In genomic region chr9:100352201-100352726, GRCh38 we compare ENCODE assay signal across 8 cellular contexts. TPM values are rescaled to one million over a fixed set of nuclear protein-coding genes. Genes with fewer than 3 reads are reported as not detected.
DNase-seq lines count a peak whose midpoint lies in the region; ATAC-seq and TF ChIP-seq lines count a peak whose summit lies in the region.

No MANE protein-coding gene starts in this region.

- dilution Hi-C loops in IMR-90 (cut with HindIII; ENCODE audit: low sequenced_read_pairs, unreplicated experiment) = no loop called here

- H3K9ac ChIP-seq in IMR-90 (ENCODE audit: low read depth, low read length) = peak overlapping the region; percentile 92
- H3K9ac ChIP-seq in mucosa of stomach (ENCODE audit: low read length) = peak overlapping the region; percentile 88

- H2AK9ac ChIP-seq in IMR-90 (replicated peaks; ENCODE audit: low read depth, low read length, poor library complexity) = peak overlapping the region; percentile 93

- H3K9me1 ChIP-seq in IMR-90 (ENCODE audit: insufficient read depth, low read length) = peaks cover 9% of the 10 kb centered on the region

- peak overlapping the region; percentile 10 for H2AK5ac ChIP-seq in IMR-90 (ENCODE audit: low read depth, low read length)

- H3K23ac ChIP-seq in IMR-90 (ENCODE audit: low read depth, low read length) = peak overlapping the region; percentile 69

- CTCF ChIA-PET in IMR-90 (lab: Yijun Ruan, JAX) = no interaction called here
- CTCF ChIA-PET in activated CD8-positive, alpha-beta T cell treated with anti-CD3 and anti-CD28 coated beads for 36 hours (lab: Charles Lee) = interaction anchor here (1.2 to 3.4 kb wide), 5 partner anchors 10 to 247 kb away, joined by 3 to 13 read pairs (median 6); partner anchors contain the start of gene MSANTD3

- H2AFZ ChIP-seq in IMR-90 (replicated peaks; ENCODE audit: low read length, poor library complexity) = peak overlapping the region; percentile 96

- H3K36me3 Mint-ChIP-seq in activated CD8-positive, alpha-beta T cell treated with anti-CD3 and anti-CD28 coated beads for 36 hours (ENCODE audit: low read depth) = peaks cover 28% of the 10 kb centered on the region

- H4K20me1 ChIP-seq in IMR-90 (ENCODE audit: insufficient read depth, low read length) = peaks cover 24% of the 10 kb centered on the region

- H3K36me3 ChIP-seq in IMR-90 (ENCODE audit: control insufficient read depth, insufficient read depth, low read length) (no peaks in the 10 kb centered on the region), mucosa of stomach (ENCODE audit: control insufficient read depth, insufficient read depth, low read length) (no peaks in the 10 kb centered on the region), stomach (peaks cover 0 to under 1% (median 0%) of the 10 kb centered on the region in 4 donors)

- no peak for TF ChIP-seq EP300 in stomach (IDR thresholded peaks at IDR 0.05)

- H3K14ac ChIP-seq in IMR-90 (replicated peaks; ENCODE audit: low read depth, low read length) = peak overlapping the region; percentile 6

- ATAC-seq in GM21717 (IDR thresholded peaks at IDR 0.05; ENCODE audit: unreplicated experiment) = peak; percentile 42
- ATAC-seq in IMR-90 (ENCODE audit: low read depth) = peak; percentile 50
- peak; percentile 54 for ATAC-seq in activated CD8-positive, alpha-beta T cell treated with anti-CD3 and anti-CD28 coated beads for 36 hours

- H3K4ac ChIP-seq in IMR-90 (ENCODE audit: low read depth, low read length) = peak overlapping the region; percentile 32

- no TSS peak for BruUV-seq in IMR-90 (replicated peaks; lab: Mats Ljungman, UMichigan)

- TF ChIP-seq RAD21 in IMR-90 (IDR thresholded peaks at IDR 0.05; ENCODE audit: low read length) = no peak

- peak overlapping the region; percentile 1; the same call in 1 of the 2 replicates for H4K91ac ChIP-seq in IMR-90 (ENCODE audit: insufficient read depth, low read depth, low read length)

- intact Hi-C loops in IMR-90 (cut with micrococcal nuclease) (loop anchor here (1.0 kb wide), 2 partner anchors 28 to 74 kb away; no protein-coding TSS in a partner anchor), stomach (cut with DNase I; ENCODE audit: low total_unique reads) (no loop called here)
- intact Hi-C loops in activated CD8-positive, alpha-beta T cell treated with anti-CD3 and anti-CD28 coated beads for 36 hours (cut with micrococcal nuclease) = loop anchor here (10.0 kb wide), 1 partner anchor 243 kb away; no protein-coding TSS in a partner anchor

- H2BK15ac ChIP-seq in IMR-90 (ENCODE audit: low read depth, low read length) = no peak overlapping the region

- H3K27me3 ChIP-seq in IMR-90 (ENCODE audit: control insufficient read depth, insufficient read depth, low read length) (no peaks in the 10 kb centered on the region), mucosa of stomach (ENCODE audit: control insufficient read depth, insufficient read depth, low read length) (no peaks in the 10 kb centered on the region), stomach (no peaks in the 10 kb centered on the region)

- TF ChIP-seq POLR2A in IMR-90 (IDR thresholded peaks at IDR 0.05; ENCODE audit: low read depth, low read length) (no peak), stomach (IDR thresholded peaks at IDR 0.05) (no peak)

- no peak overlapping the region for H2BK20ac ChIP-seq in IMR-90 (ENCODE audit: low read depth, low read length)

- peak overlapping the region; percentile 87 for H3K4me2 ChIP-seq in IMR-90 (ENCODE audit: low read depth, low read length)

- H3K4me1 Mint-ChIP-seq in activated CD8-positive, alpha-beta T cell treated with anti-CD3 and anti-CD28 coated beads for 36 hours (ENCODE audit: low read depth) = peaks cover 51% of the 10 kb centered on the region

- peaks cover 8 to 49% of the 10 kb centered on the region in 2 experiments; a peak in 3 of 4 replicates for H3K79me1 ChIP-seq in IMR-90 (ENCODE audit: low read depth in 1 of 2, low read length in 2 of 2)

- 0% methylated on average over 7 of the region's 43 CpGs; no CpG with 5 or more reads in 1 of the 2 experiments for WGBS in IMR-90 (ENCODE audit: extremely low coverage in 2 of 2, insufficient read length in 1 of 2), 2 experiments
- 0 to 1% (median 0%) methylated on average over 11 to 43 of the region's 43 CpGs for WGBS in stomach, 5 donors

- in situ Hi-C loops in G401 (cut with HindIII; ENCODE audit: low sequenced_read_pairs) (no loop called here), IMR-90 (cut with MboI; ENCODE audit: low sequenced_read_pairs) (loop anchor here (5.0 kb wide), 1 partner anchor 80 kb away; no protein-coding TSS in a partner anchor)

- H3K27ac Mint-ChIP-seq in activated CD8-positive, alpha-beta T cell treated with anti-CD3 and anti-CD28 coated beads for 36 hours = peak overlapping the region; percentile 81

- H3K27me3 Mint-ChIP-seq in activated CD8-positive, alpha-beta T cell treated with anti-CD3 and anti-CD28 coated beads for 36 hours = no peaks in the 10 kb centered on the region

- peak overlapping the region; percentile 2; the same call in 1 of the 2 replicates for H2BK120ac ChIP-seq in IMR-90 (ENCODE audit: low read depth, low read length)

- H3K4me1 ChIP-seq in IMR-90 (ENCODE audit: control insufficient read depth, insufficient read depth, low read length) (no peaks in the 10 kb centered on the region; the same call in 1 of the 2 replicates), mucosa of stomach (ENCODE audit: control insufficient read depth, insufficient read depth, low read length) (no peaks in the 10 kb centered on the region), stomach (peaks cover 13 to 39% (median 23%) of the 10 kb centered on the region in 4 donors)

- DNase-seq in G401 (ENCODE audit: low spot score) = peak; percentile 50
- peak; percentile 10 for DNase-seq in IMR-90
- DNase-seq in activated CD8-positive, alpha-beta T cell treated with anti-CD3 and anti-CD28 coated beads for 36 hours = peak; percentile 51
- no peak for DNase-seq in epithelial cell of prostate (ENCODE audit: low read depth, low spot score)
- peak; percentile 25 for DNase-seq in stomach
- no peak for DNase-seq in NCI-H2029 (lab: John Stamatoyannopoulos, UW)

- H4K8ac ChIP-seq in IMR-90 (ENCODE audit: low read depth in 2 of 2, low read length in 2 of 2) = peak overlapping the region; percentile 11 to 91; a peak in 2 of 4 replicates

- H2BK5ac ChIP-seq in IMR-90 (ENCODE audit: low read depth, low read length, poor library complexity, severe bottlenecking) = peak overlapping the region; percentile 42

- H3K4me3 ChIP-seq in IMR-90 (ENCODE audit: insufficient read depth, low read depth, low read length) (peak overlapping the region; percentile 96), mucosa of stomach (ENCODE audit: low read length) (peak overlapping the region; percentile 66), stomach (peak overlapping the region; percentile 79 to 100 (median 92))

- peak overlapping the region; percentile 57; the same call in 1 of the 2 replicates for H3K56ac ChIP-seq in IMR-90 (ENCODE audit: extremely low read depth, insufficient read depth, low read length)

- H3K27ac ChIP-seq in IMR-90 (ENCODE audit: insufficient read depth, low read length) (peak overlapping the region; percentile 76), epithelial cell of prostate (peak overlapping the region; percentile 67), stomach (peak overlapping the region; percentile 53 to 92 (median 85))

- TF ChIP-seq CTCF in IMR-90 (conservative IDR thresholded peaks at IDR 0.05; ENCODE audit: low read depth, low read length) = no peak
- no peak for TF ChIP-seq CTCF in activated CD8-positive, alpha-beta T cell treated with anti-CD3 and anti-CD28 coated beads for 36 hours (IDR thresholded peaks at IDR 0.05)
- TF ChIP-seq CTCF in stomach (IDR thresholded peaks at IDR 0.05) = no peak

- POLR2A ChIA-PET in IMR-90 (lab: Charles Lee; ENCODE audit: unreplicated experiment) = interaction anchor here (0.5 to 0.6 kb wide), 3 partner anchors 60 to 89 kb away, joined by 3 to 6 read pairs (median 3); no protein-coding TSS in a partner anchor
- POLR2A ChIA-PET in activated CD8-positive, alpha-beta T cell treated with anti-CD3 and anti-CD28 coated beads for 36 hours (lab: Charles Lee) = interaction anchor here (1.0 to 2.2 kb wide), 7 partner anchors 8 to 90 kb away, joined by 3 to 7 read pairs (median 3); no protein-coding TSS in a partner anchor

- peak overlapping the region; percentile 89 for H3K4me3 Mint-ChIP-seq in activated CD8-positive, alpha-beta T cell treated with anti-CD3 and anti-CD28 coated beads for 36 hours

- H3K9me3 Mint-ChIP-seq in activated CD8-positive, alpha-beta T cell treated with anti-CD3 and anti-CD28 coated beads for 36 hours = peaks cover 10% of the 10 kb centered on the region

- H3K18ac ChIP-seq in IMR-90 (ENCODE audit: low read depth, low read length) = peak overlapping the region; percentile 33; the same call in 1 of the 2 replicates

- H3K9me3 ChIP-seq in IMR-90 (ENCODE audit: control insufficient read depth, insufficient read depth, low read length) = no peaks in the 10 kb centered on the region
- no peaks in the 10 kb centered on the region for H3K9me3 ChIP-seq in mucosa of stomach (ENCODE audit: control insufficient read depth, low read length)
- H3K9me3 ChIP-seq in stomach = no peaks in the 10 kb centered on the region

- H4K5ac ChIP-seq in IMR-90 (ENCODE audit: low read depth, low read length) = no peak overlapping the region

TF ChIP-seq in IMR-90, 13 proteins besides CTCF, POLR2A, EP300 and RAD21:
- TF ChIP-seq SMC3 (IDR thresholded peaks at IDR 0.05; ENCODE audit: low read depth, low read length) (no peak), CHD1 (IDR thresholded peaks at IDR 0.05; ENCODE audit: low read depth, low read length) (0 out of 2 replicates have a peak, but pooled peaks have one; percentile 83)

RNA-seq across cellular contexts. Expression of gene TEX10, which starts 0.5 kb away (rescaled TPM):
- total RNA-seq in G401 (2014; rRNA removed; shearing (Covaris generic)) = 81.3 and 87.3 TPM in 2 replicates
- total RNA-seq in IMR-90 (2012; rRNA removed) = 43.9 and 53.3 TPM in 2 replicates
- 14.5 and 16.2 TPM in 2 replicates for polyA plus RNA-seq in IMR-90 (2012; rRNA removed)
- polyA plus RNA-seq in IMR-90 (2012; cell fraction: cytosol; rRNA removed) = 3.5 and 6.1 TPM in 2 replicates
- 5.7 and 23.7 TPM in 2 replicates for polyA plus RNA-seq in IMR-90 (2012; cell fraction: nucleus; rRNA removed; ENCODE audit: low replicate concordance)
- total RNA-seq in activated CD8-positive, alpha-beta T cell treated with anti-CD3 and anti-CD28 coated beads for 36 hours = 10 to 100 TPM; 26.6 to 30.2 TPM
- total RNA-seq in stomach = 10 to 100 TPM in 3 of 5 donors, 1 to 10 TPM in 2; 8.7 to 44.9 (median 23.8) TPM
- polyA plus RNA-seq in stomach = 1 to 10 TPM; 4.9 to 6.2 (median 5.7) TPM

Comparison
In these comparisons a context has a peak if more than half of its experiments do, and no peak if none do; other contexts are left out.
1. DNase-seq: peak in G401 (single experiment), IMR-90 (single experiment), activated CD8-positive, alpha-beta T cell treated with anti-CD3 and anti-CD28 coated beads for 36 hours (single experiment) and stomach (single experiment); none in epithelial cell of prostate (single experiment) and NCI-H2029 (single experiment).
2. Peak in every context shown above with its lines, with median percentiles within 50 percentile points of each other: ATAC-seq, H3K27ac ChIP-seq and H3K4me3 ChIP-seq.